8 cellular contexts compared by ENCODE assay signal in genomic region chr14:77028384-77029246, GRCh38. TPM values are rescaled to one million over a fixed set of nuclear protein-coding genes. Genes with fewer than 3 reads are reported as not detected.
DNase-seq lines count a peak whose midpoint lies in the region; ATAC-seq and TF ChIP-seq lines count a peak whose summit lies in the region.

Gene IRF2BPL, minus strand, starts transcription at chr14:77028708. Its CDS starts 916 bp downstream, at chr14:77027792.

- H3K4me3 Mint-ChIP-seq in activated naive CD8-positive, alpha-beta T cell treated with anti-CD3 and anti-CD28 coated beads, Interleukin-2, amount 50 U/mL, for 24 hours = peak within 1 kb of the TSS; percentile 87

- peak within 1 kb of the TSS; percentile 77 for H3K4me2 ChIP-seq in parathyroid adenoma (ENCODE audit: low read length)

- H3K4me1 ChIP-seq in parathyroid adenoma = peaks cover 21% of the 10 kb centered on the region
- peaks cover 0 to 71% (median 64%) of the 10 kb centered on the region in 4 donors for H3K4me1 ChIP-seq in tibial nerve

- H3K9ac ChIP-seq in parathyroid adenoma = peak within 1 kb of the TSS; percentile 100

- H3K9me3 ChIP-seq in parathyroid adenoma (ENCODE audit: control insufficient read depth, low read length) = no peaks in the 10 kb centered on the region
- no peaks in the 10 kb centered on the region for H3K9me3 ChIP-seq in tibial nerve

- DNase-seq in GM13976 (ENCODE audit: low spot score) = peak; percentile 98
- DNase-seq in NCI-H1436 treated with DMSO at 0.1 percent for 48 hours (lab: John Stamatoyannopoulos, UW) = peak; percentile 90
- DNase-seq in T follicular helper cell (ENCODE audit: low read depth) = peak; percentile 91
- DNase-seq in activated naive CD8-positive, alpha-beta T cell treated with anti-CD3 and anti-CD28 coated beads, Interleukin-2, amount 50 U/mL, for 24 hours = peak; percentile 96
- peak; percentile 99 for DNase-seq in Right ventricle myocardium inferior (ENCODE audit: missing footprints)
- peak; percentile 98 to 99 for DNase-seq in tibial nerve (ENCODE audit: low spot score in 2 of 2)

- H3K36me3 ChIP-seq in parathyroid adenoma (ENCODE audit: control insufficient read depth, insufficient read depth, low read length) = no peaks in the 10 kb centered on the region
- peaks cover 0 to 10% (median 0%) of the 10 kb centered on the region in 3 donors for H3K36me3 ChIP-seq in tibial nerve

- peak within 1 kb of the TSS; percentile 100 for H3K27ac ChIP-seq in parathyroid adenoma
- H3K27ac ChIP-seq in tibial nerve = peak within 1 kb of the TSS; percentile 94 to 99 (median 99)

- peak; percentile 74 for ATAC-seq in HG02852 (IDR thresholded peaks at IDR 0.05; ENCODE audit: unreplicated experiment)
- ATAC-seq in activated naive CD8-positive, alpha-beta T cell treated with anti-CD3 and anti-CD28 coated beads, Interleukin-2, amount 50 U/mL, for 24 hours = peak; percentile 70
- ATAC-seq in Right ventricle myocardium inferior = peak; percentile 74

- in situ Hi-C loops in GM13976 (cut with MboI; ENCODE audit: low sequenced_read_pairs, unreplicated experiment) = loop anchor here (10.0 kb wide), 1 partner anchor 64 kb away; no protein-coding TSS in a partner anchor

- no peak for TF ChIP-seq CTCF in GM13976 (IDR thresholded peaks at IDR 0.05; ENCODE audit: borderline replicate concordance, control extremely low read depth, extremely low read depth, insufficient read depth, missing control alignments)
- TF ChIP-seq CTCF in parathyroid adenoma (IDR thresholded peaks at IDR 0.05) = no peak
- TF ChIP-seq CTCF in tibial nerve (IDR thresholded peaks at IDR 0.05) = peak in 1 of 5 experiments; percentile 44

- H3K27me3 Mint-ChIP-seq in activated naive CD8-positive, alpha-beta T cell treated with anti-CD3 and anti-CD28 coated beads, Interleukin-2, amount 50 U/mL, for 24 hours = peaks cover 2% of the 10 kb centered on the region

- peak within 1 kb of the TSS; percentile 96 for H3K4me3 ChIP-seq in parathyroid adenoma (ENCODE audit: low read depth, low read length)
- peak within 1 kb of the TSS; percentile 71 to 96 (median 90) for H3K4me3 ChIP-seq in tibial nerve

- peak; percentile 90 to 98 for TF ChIP-seq EP300 in tibial nerve (IDR thresholded peaks at IDR 0.05)

- H2AFZ ChIP-seq in parathyroid adenoma = peak within 1 kb of the TSS; percentile 45

- TF ChIP-seq POLR2A in tibial nerve (IDR thresholded peaks at IDR 0.05) = peak; percentile 90 to 92

- intact Hi-C loops in Right ventricle myocardium inferior (cut with DNase I) = loop anchor here (1.0 to 5.0 kb wide), 3 partner anchors 12 to 69 kb away; partner anchors contain the start of gene CIPC

- H3K9me3 Mint-ChIP-seq in activated naive CD8-positive, alpha-beta T cell treated with anti-CD3 and anti-CD28 coated beads, Interleukin-2, amount 50 U/mL, for 24 hours = no peaks in the 10 kb centered on the region

- peaks cover 19% of the 10 kb centered on the region for H3K36me3 Mint-ChIP-seq in activated naive CD8-positive, alpha-beta T cell treated with anti-CD3 and anti-CD28 coated beads, Interleukin-2, amount 50 U/mL, for 24 hours (ENCODE audit: low read depth)

- 1 to 2% methylated on average over 36 to 66 of the region's 84 CpGs for WGBS in tibial nerve, 2 donors

- peaks cover 31% of the 10 kb centered on the region for H3K79me2 ChIP-seq in parathyroid adenoma

- H3K27me3 ChIP-seq in parathyroid adenoma (ENCODE audit: control insufficient read depth, insufficient read depth, low read length) (no peaks in the 10 kb centered on the region), tibial nerve (no peaks in the 10 kb centered on the region)

- H3K4me1 Mint-ChIP-seq in activated naive CD8-positive, alpha-beta T cell treated with anti-CD3 and anti-CD28 coated beads, Interleukin-2, amount 50 U/mL, for 24 hours = peaks cover 65% of the 10 kb centered on the region

- H3K27ac Mint-ChIP-seq in activated naive CD8-positive, alpha-beta T cell treated with anti-CD3 and anti-CD28 coated beads, Interleukin-2, amount 50 U/mL, for 24 hours = peak within 1 kb of the TSS; percentile 94

RNA-seq across cellular contexts. Expression of gene IRF2BPL, which starts in this region (rescaled TPM):
- total RNA-seq in Right ventricle myocardium inferior = 41.1 TPM
- total RNA-seq in tibial nerve = 10 to 100 TPM; 52.4 to 69.2 (median 60.7) TPM

Comparison
In these comparisons a context has a peak if more than half of its experiments do, and no peak if none do; other contexts are left out.
1. Peak in every context shown above with its lines: DNase-seq, ATAC-seq, H3K4me3 ChIP-seq and H3K27ac ChIP-seq.